ENCODE assay signal across 8 cellular contexts in genomic region chr16:67260426-67261063, GRCh38. TPM values are rescaled to one million over a fixed set of nuclear protein-coding genes. Genes with fewer than 3 reads are reported as not detected.
DNase-seq lines count a peak whose midpoint lies in the region; ATAC-seq and TF ChIP-seq lines count a peak whose summit lies in the region.

No MANE protein-coding gene starts in this region.

- H3K4me1 Mint-ChIP-seq in WTC11 = peaks cover 4% of the 10 kb centered on the region; the same call in 1 of the 2 replicates
- H3K4me1 Mint-ChIP-seq in stimulated activated naive B cell treated with anti-CD40 and anti-IgM and Interleukin-4, amounts not matched to agents 10 μg/mL and 1 μg/mL and 100 μg/mL, for 72 hours = no peaks in the 10 kb centered on the region

- POLR2A ChIA-PET in AG04450 (lab: Yijun Ruan, JAX) (interaction anchor here (0.5 to 1.3 kb wide), 6 partner anchors 25 to 168 kb away, joined by 3 to 4 read pairs (median 4); partner anchors contain the start of gene TPPP3), WTC11 (lab: Charles Lee) (interaction anchor here (0.7 to 1.9 kb wide), 3 partner anchors 14 to 517 kb away, joined by 3 to 14 read pairs (median 7); partner anchors contain the start of gene FHOD1)

- peak; percentile 67 for ATAC-seq in WTC11
- ATAC-seq in stimulated activated naive B cell treated with anti-CD40 and anti-IgM and Interleukin-4, amounts not matched to agents 10 μg/mL and 1 μg/mL and 100 μg/mL, for 72 hours (replicated peaks) = peak; percentile 83 to 85
- no peak for ATAC-seq in HG02642 (IDR thresholded peaks at IDR 0.05; ENCODE audit: poor library complexity, unreplicated experiment)

- no peaks in the 10 kb centered on the region for H3K27me3 Mint-ChIP-seq in WTC11 (ENCODE audit: low read depth)
- peaks cover 25 to 27% of the 10 kb centered on the region in 2 donors for H3K27me3 Mint-ChIP-seq in stimulated activated naive B cell treated with anti-CD40 and anti-IgM and Interleukin-4, amounts not matched to agents 10 μg/mL and 1 μg/mL and 100 μg/mL, for 72 hours

- H3K27ac Mint-ChIP-seq in WTC11 = no peak overlapping the region
- H3K27ac Mint-ChIP-seq in stimulated activated naive B cell treated with anti-CD40 and anti-IgM and Interleukin-4, amounts not matched to agents 10 μg/mL and 1 μg/mL and 100 μg/mL, for 72 hours = no peak overlapping the region

- CTCF ChIA-PET in AG04450 (lab: Charles Lee) = interaction anchor here (0.6 to 2.2 kb wide), 27 partner anchors 9 to 316 kb away, joined by 3 to 37 read pairs (median 5); partner anchors contain the start of genes FHOD1, SLC9A5, TPPP3 and ZDHHC1
- CTCF ChIA-PET in WTC11 (lab: Charles Lee) = interaction anchor here (0.5 to 3.7 kb wide), 49 partner anchors 8 to 300 kb away, joined by 3 to 92 read pairs (median 5); partner anchors contain the start of genes CES3, FHOD1, HSD11B2 and KCTD19

- H3K9me3 Mint-ChIP-seq in WTC11 = no peaks in the 10 kb centered on the region
- H3K9me3 Mint-ChIP-seq in stimulated activated naive B cell treated with anti-CD40 and anti-IgM and Interleukin-4, amounts not matched to agents 10 μg/mL and 1 μg/mL and 100 μg/mL, for 72 hours = no peaks in the 10 kb centered on the region

- H3K27ac ChIP-seq in AG04450 (ENCODE audit: low read depth, low read length) (no peak overlapping the region), left ventricle myocardium inferior (replicated peaks) (no peak overlapping the region)

- H3K4me3 Mint-ChIP-seq in WTC11 = no peak overlapping the region
- H3K4me3 Mint-ChIP-seq in stimulated activated naive B cell treated with anti-CD40 and anti-IgM and Interleukin-4, amounts not matched to agents 10 μg/mL and 1 μg/mL and 100 μg/mL, for 72 hours = no peak overlapping the region

- no peaks in the 10 kb centered on the region for H3K36me3 Mint-ChIP-seq in WTC11
- no peaks in the 10 kb centered on the region for H3K36me3 Mint-ChIP-seq in stimulated activated naive B cell treated with anti-CD40 and anti-IgM and Interleukin-4, amounts not matched to agents 10 μg/mL and 1 μg/mL and 100 μg/mL, for 72 hours

- no peaks in the 10 kb centered on the region for H3K27me3 ChIP-seq in AG04450 (ENCODE audit: control insufficient read depth, insufficient read depth, low read length)
- no peaks in the 10 kb centered on the region for H3K27me3 ChIP-seq in GM06990 (replicated peaks; ENCODE audit: control insufficient read depth, insufficient read depth, low read length)
- H3K27me3 ChIP-seq in left ventricle myocardium inferior (ENCODE audit: low read depth) = no peaks in the 10 kb centered on the region

- H3K4me3 ChIP-seq in AG04450 (ENCODE audit: low read depth, low read length) (no peak overlapping the region), GM06990 (replicated peaks; ENCODE audit: low read depth, low read length) (no peak overlapping the region), left ventricle myocardium inferior (no peak overlapping the region)

- intact Hi-C loops in left ventricle myocardium inferior (cut with micrococcal nuclease) = no loop called here

- peak; percentile 82 for TF ChIP-seq CTCF in AG04450 (IDR thresholded peaks at IDR 0.05; ENCODE audit: low read depth, low read length)
- TF ChIP-seq CTCF in GM06990 (IDR thresholded peaks at IDR 0.05; ENCODE audit: insufficient read depth, low read length, poor library complexity, severe bottlenecking) = peak; percentile 74
- no peak for TF ChIP-seq CTCF in WTC11 (IDR thresholded peaks at IDR 0.05)
- TF ChIP-seq CTCF in left ventricle myocardium inferior (IDR thresholded peaks at IDR 0.05; ENCODE audit: borderline replicate concordance) = peak; percentile 70

- H3K36me3 ChIP-seq in GM06990 (ENCODE audit: control insufficient read depth, insufficient read depth, low read length) (no peaks in the 10 kb centered on the region), left ventricle myocardium inferior (no peaks in the 10 kb centered on the region)

- H3K4me1 ChIP-seq in left ventricle myocardium inferior = peaks cover 7% of the 10 kb centered on the region

- DNase-seq in AG04450 (ENCODE audit: low read depth, low spot score) = no peak
- no peak for DNase-seq in GM06990 (ENCODE audit: extremely low read depth, insufficient read length)
- peak; percentile 75 for DNase-seq in NCI-H1694 treated with DMSO at 0.1 percent for 48 hours (lab: John Stamatoyannopoulos, UW)
- no peak for DNase-seq in WTC11 (ENCODE audit: low spot score)
- DNase-seq in left ventricle myocardium inferior = no peak
- no peak for DNase-seq in stimulated activated naive B cell treated with anti-CD40 and anti-IgM and Interleukin-4, amounts not matched to agents 10 μg/mL and 1 μg/mL and 100 μg/mL, for 72 hours
- no peak for DNase-seq in amygdala (lab: John Stamatoyannopoulos, UW)

- H3K9me3 ChIP-seq in AG04450 (ENCODE audit: control insufficient read depth, insufficient read depth, low read length) (no peaks in the 10 kb centered on the region; the same call in 1 of the 2 replicates), left ventricle myocardium inferior (replicated peaks) (no peaks in the 10 kb centered on the region)

TF ChIP-seq in WTC11, 78 proteins besides CTCF, POLR2A, EP300 and RAD21 (continues in another document):
- TF ChIP-seq ZNF281 (CRISPR knock-in tag; IDR thresholded peaks at IDR 0.05) (no peak), E2F5 (CRISPR knock-in tag; IDR thresholded peaks at IDR 0.05) (no peak), RELA (CRISPR knock-in tag; IDR thresholded peaks at IDR 0.05; ENCODE audit: borderline replicate concordance) (no peak), CDX4 (CRISPR knock-in tag; IDR thresholded peaks at IDR 0.05; ENCODE audit: borderline replicate concordance) (no peak), HMGXB4 (CRISPR knock-in tag; IDR thresholded peaks at IDR 0.05) (no peak), ZNF263 (CRISPR knock-in tag; IDR thresholded peaks at IDR 0.05; ENCODE audit: low read depth) (no peak), OVOL2 (CRISPR knock-in tag; IDR thresholded peaks at IDR 0.05; ENCODE audit: borderline replicate concordance) (no peak)

RNA-seq across cellular contexts. Expression of gene SLC9A5, which starts 11.8 kb away (rescaled TPM):
- polyA plus RNA-seq in AG04450 (2011; rRNA removed) = 2.4 and 3.1 TPM in 2 replicates
- 2.8 and 3.4 TPM in 2 replicates for polyA minus RNA-seq in AG04450 (2011; rRNA and poly(A)+ RNA removed)
- total RNA-seq in WTC11 (2021) (10.3 to 14.4 TPM (median 12.9 TPM) in 3 replicates), left ventricle myocardium inferior (1.3 TPM)

RNA-seq across cellular contexts. Expression of gene FHOD1, which starts 13.3 kb away (rescaled TPM):
- polyA plus RNA-seq in AG04450 (2011; rRNA removed) = 21.2 and 25.4 TPM in 2 replicates
- 33.5 and 48.0 TPM in 2 replicates for polyA minus RNA-seq in AG04450 (2011; rRNA and poly(A)+ RNA removed)
- total RNA-seq in WTC11 (2021) (68.9 to 81.3 TPM (median 71.5 TPM) in 3 replicates), left ventricle myocardium inferior (18.0 TPM)

RNA-seq across cellular contexts. Expression of gene PLEKHG4, which starts 18.8 kb away (rescaled TPM):
- polyA plus RNA-seq in AG04450 (2011; rRNA removed) = 17.2 and 23.3 TPM in 2 replicates
- polyA minus RNA-seq in AG04450 (2011; rRNA and poly(A)+ RNA removed) = 14.1 and 22.3 TPM in 2 replicates
- 5.9 to 16.7 TPM (median 15.0 TPM) in 3 replicates for total RNA-seq in WTC11 (2021)
- 1.1 TPM for total RNA-seq in left ventricle myocardium inferior

RNA-seq across cellular contexts. Expression of gene TMEM208, which starts 33.6 kb away (rescaled TPM):
- 38.5 and 46.8 TPM in 2 replicates for polyA plus RNA-seq in AG04450 (2011; rRNA removed)
- polyA minus RNA-seq in AG04450 (2011; rRNA and poly(A)+ RNA removed) = 33.9 and 34.9 TPM in 2 replicates
- total RNA-seq in WTC11 (2021) = 37.4 to 48.4 TPM (median 43.1 TPM) in 3 replicates
- total RNA-seq in left ventricle myocardium inferior = 11.5 TPM
